Comparison of ENCODE assay signal across 1 cellular context in genomic region chr5:14038341-14038959, GRCh38.
A peak's percentile ranks its signal among the peaks of the same experiment; 100 is the strongest.
TF ChIP-seq lines count a peak whose summit lies in the region.

No MANE protein-coding gene starts in this region.

TF ChIP-seq in K562, 482 proteins besides CTCF, POLR2A, EP300 and RAD21:
- TF ChIP-seq ZNF407 (IDR thresholded peaks at IDR 0.05; ENCODE audit: low read depth), result no peak
- TF ChIP-seq EGR1 (conservative IDR thresholded peaks at IDR 0.05), result peak; percentile 54
- TF ChIP-seq FOXP1 (CRISPR knock-in tag; IDR thresholded peaks at IDR 0.05), result no peak
- TF ChIP-seq ZNF253 (CRISPR knock-in tag; conservative IDR thresholded peaks at IDR 0.05), result no peak
- no peak for TF ChIP-seq ZNF197 (CRISPR knock-in tag; IDR thresholded peaks at IDR 0.05; ENCODE audit: low read depth)
